Comparison of ENCODE assay signal across 8 cellular contexts in the genomic region with DNA sequence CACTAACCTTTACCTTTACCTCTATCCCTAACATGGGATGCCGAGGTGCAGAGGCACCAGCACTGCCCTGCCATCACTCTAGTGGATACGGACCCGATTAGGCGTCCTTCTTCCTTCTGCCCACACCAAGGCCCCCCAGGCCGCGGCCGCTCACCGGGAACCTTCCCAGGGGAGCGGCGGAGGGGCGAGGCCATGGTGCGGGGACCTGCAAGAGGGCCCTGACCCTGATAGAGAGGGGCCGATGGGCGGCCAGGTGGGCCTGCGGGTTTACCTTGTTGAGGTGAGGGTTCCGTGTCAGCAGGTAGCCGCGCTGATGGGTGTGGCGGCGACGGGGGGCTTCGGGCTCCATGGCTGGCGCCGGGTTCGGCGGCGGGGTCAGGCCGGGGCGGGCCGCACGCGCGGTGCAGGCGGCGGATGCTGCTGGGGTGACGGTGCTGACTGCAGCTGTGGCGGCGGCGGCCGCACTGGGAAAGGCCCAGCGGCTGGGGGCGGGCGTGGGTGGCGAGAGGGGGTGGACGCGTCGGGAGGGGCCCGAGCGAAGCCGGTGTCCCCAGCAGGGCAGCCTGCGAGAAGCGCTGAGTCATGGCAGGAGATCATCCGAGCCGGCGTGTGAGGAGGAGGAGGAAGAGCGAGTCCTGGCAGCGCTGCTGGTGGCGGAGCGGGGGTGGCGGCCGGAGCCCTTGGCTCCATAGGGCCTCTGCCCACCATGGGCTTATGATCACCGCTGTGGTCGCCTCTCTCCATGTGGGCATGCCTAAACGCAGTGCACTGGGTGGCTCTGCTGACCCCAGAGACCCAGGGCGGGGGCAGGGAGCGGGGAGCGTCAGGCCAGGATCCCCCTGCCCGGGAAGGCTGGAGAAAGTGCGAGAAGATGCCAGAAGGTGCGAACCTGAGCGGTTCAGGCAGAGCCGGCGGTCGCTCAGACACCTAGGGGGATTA. TPM values are rescaled to one million over a fixed set of nuclear protein-coding genes. Genes with fewer than 3 reads are reported as not detected.
DNase-seq lines count a peak whose midpoint lies in the region; ATAC-seq and TF ChIP-seq lines count a peak whose summit lies in the region.

Gene ME1, minus strand, starts transcription at position 446 of the 939 bp plus-strand sequence. Its CDS starts 97 bp downstream, at position 349.

- TF ChIP-seq RAD21 in neural cell (conservative IDR thresholded peaks at IDR 0.05): no peak

- TF ChIP-seq CTCF in 22Rv1 (IDR thresholded peaks at IDR 0.05) (no peak), neural cell (IDR thresholded peaks at IDR 0.05; ENCODE audit: poor library complexity, severe bottlenecking) (no peak), tibial artery (IDR thresholded peaks at IDR 0.05) (no peak)

- H3K79me2 ChIP-seq in neural cell (replicated peaks; ENCODE audit: insufficient read depth, low read length): no peaks in the 10 kb centered on the region

- intact Hi-C loops in tibial artery (cut with DNase I; ENCODE audit: low total_unique reads): no loop called here

- H3K27me3 ChIP-seq in neural cell (ENCODE audit: insufficient read depth, low read depth, low read length) (peaks cover 16% of the 10 kb centered on the region), tibial artery (no peaks in the 10 kb centered on the region)

- H4K20me1 ChIP-seq in neural cell (ENCODE audit: insufficient read depth): no peaks in the 10 kb centered on the region

- ATAC-seq in GM18502 (IDR thresholded peaks at IDR 0.05; ENCODE audit: poor library complexity, unreplicated experiment): peak; percentile 90
- ATAC-seq in HG02763 (IDR thresholded peaks at IDR 0.05; ENCODE audit: unreplicated experiment): peak; percentile 88

- no peaks in the 10 kb centered on the region for H3K9me2 ChIP-seq in neural cell (ENCODE audit: insufficient read depth, low read length)

- DNase-seq in NCI-H2171 (lab: John Stamatoyannopoulos, UW) (peak; percentile 33), foreskin melanocyte (peak; percentile 18), tibial artery (peak; percentile 80 to 88)
- DNase-seq in activated T-helper 9 cell treated with anti-CD3 and anti-CD28 coated beads, Interleukin-2, amount 50 U/mL, for 16 hours (ENCODE audit: low read depth): peak; percentile 24

- peaks cover 0 to 34% (median 4%) of the 10 kb centered on the region in 4 donors for H3K4me1 ChIP-seq in tibial artery

- H2AFZ ChIP-seq in neural cell (ENCODE audit: low read depth, low read length): no peak within 1 kb of the TSS

- no peaks in the 10 kb centered on the region for H3F3A ChIP-seq in neural cell (ENCODE audit: insufficient read depth, low read length, poor library complexity, severe bottlenecking)

- H3K27ac ChIP-seq in 22Rv1: peak within 1 kb of the TSS; percentile 29
- no peak within 1 kb of the TSS for H3K27ac ChIP-seq in neural cell (ENCODE audit: low read length)
- H3K27ac ChIP-seq in tibial artery: peak within 1 kb of the TSS; percentile 68 to 80

- TF ChIP-seq EP300 in neural cell (conservative IDR thresholded peaks at IDR 0.05; ENCODE audit: poor library complexity, severe bottlenecking): no peak

- no peaks in the 10 kb centered on the region for H3K36me3 ChIP-seq in neural cell (ENCODE audit: insufficient read depth, low read length)
- no peaks in the 10 kb centered on the region for H3K36me3 ChIP-seq in tibial artery

- H3K9me3 ChIP-seq in neural cell (ENCODE audit: low read length): no peaks in the 10 kb centered on the region
- H3K9me3 ChIP-seq in tibial artery: no peaks in the 10 kb centered on the region

- H3K4me3 ChIP-seq in neural cell (ENCODE audit: low read length): peak within 1 kb of the TSS; percentile 54
- peak within 1 kb of the TSS; percentile 65 to 70 for H3K4me3 ChIP-seq in tibial artery

- H3K9ac ChIP-seq in neural cell (ENCODE audit: low read length): no peak within 1 kb of the TSS

- no peak within 1 kb of the TSS for H3K4me2 ChIP-seq in neural cell (ENCODE audit: low read length)

TF ChIP-seq in neural cell, 6 proteins besides CTCF, POLR2A, EP300 and RAD21:
- TF ChIP-seq REST (IDR thresholded peaks at IDR 0.05; ENCODE audit: borderline replicate concordance): no peak
- no peak for TF ChIP-seq POLR2AphosphoS5 (IDR thresholded peaks at IDR 0.05)
- no peak for TF ChIP-seq MXI1 (conservative IDR thresholded peaks at IDR 0.05; ENCODE audit: poor library complexity, severe bottlenecking)
- TF ChIP-seq SMC3 (conservative IDR thresholded peaks at IDR 0.05; ENCODE audit: poor library complexity): no peak
- TF ChIP-seq TAF1 (IDR thresholded peaks at IDR 0.05; ENCODE audit: low read depth): no peak
- no peak for TF ChIP-seq EZH2 (IDR thresholded peaks at IDR 0.05; ENCODE audit: borderline replicate concordance, insufficient read depth, low read length, poor library complexity, severe bottlenecking)

RNA-seq across cellular contexts. Expression of gene ME1, which starts in this region (rescaled TPM):
- polyA plus RNA-seq in neural cell: 0.09 TPM in 1 of 2 replicates, not detected in the other
- 0.23 TPM in 1 of 2 replicates, not detected in the other for polyA minus RNA-seq in neural cell

Comparison
In these comparisons a context has a peak if more than half of its experiments do, and no peak if none do; other contexts are left out.
1. DNase-seq: peak in every context shown above with its lines; median percentile 84 in tibial artery; 33 in NCI-H2171; 24 in activated T-helper 9 cell treated with anti-CD3 and anti-CD28 coated beads, Interleukin-2, amount 50 U/mL, for 16 hours; 18 in foreskin melanocyte.